Comparison of ENCODE assay signal across 8 cellular contexts in genomic region chr2:137896467-137896866, GRCh38.
"Had no signal": no experiment of that assay in that cellular context is flagged by ENCODE, and none has a peak within 500 bp of the region (broad histone marks: within the 10 kb centered on the region; RNA-seq: fewer than 3 reads in every experiment).

No MANE protein-coding gene starts in this region.

- H3K27ac ChIP-seq: GM23248, HL-60 had no signal

- H3K9me3 ChIP-seq: HAP-1 had no signal

- DNase-seq: GM23248, HFFc6, KG1 had no signal

- H2AFZ ChIP-seq: GM23248 had no signal

- FAIRE-seq: H1, H54 had no signal

- ATAC-seq: HCT116 had no signal

- H3K36me3 ChIP-seq: HAP-1 had no signal

- H3K4me3 ChIP-seq: GM23248, HAP-1 had no signal

- H3K9ac ChIP-seq: GM23248 had no signal
